Comparison of ENCODE assay signal across 23 cellular contexts in the genomic region with DNA sequence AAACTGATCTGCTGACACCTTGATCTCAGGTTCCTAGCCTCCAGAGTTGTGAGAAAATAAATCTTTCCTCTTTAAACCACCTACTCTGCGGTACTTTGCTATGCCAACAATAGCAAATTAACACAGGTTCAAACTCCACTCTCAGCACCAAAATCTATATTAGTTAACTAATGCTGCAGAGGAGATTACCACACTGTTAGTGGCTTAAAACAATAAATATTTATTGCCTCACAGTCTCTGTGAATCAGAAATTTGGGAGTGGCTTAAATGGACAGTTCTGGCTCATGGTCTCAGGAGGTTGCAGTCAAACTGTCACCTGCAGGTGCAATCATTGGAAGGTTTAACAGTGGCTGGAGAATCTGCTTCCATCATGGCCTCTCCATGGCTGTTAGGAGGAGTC.
"Had no signal": no experiment of that assay in that cellular context is flagged by ENCODE, and none has a peak within 500 bp of the region (broad histone marks: within the 10 kb centered on the region; RNA-seq: fewer than 3 reads in every experiment).

No MANE protein-coding gene starts in this region.

- H3K4me3 ChIP-seq: adrenal gland, ascending aorta, esophagus muscularis mucosa, smooth muscle cell, testis, uterus had no signal

- DNase-seq: activated CD4-positive, alpha-beta T cell treated with anti-CD3 and anti-CD28 coated beads for 4 hours; activated CD4-positive, alpha-beta T cell treated with anti-CD3 and anti-CD28 coated beads, Interleukin-2, amount 50 U/mL, for 48 hours; activated CD4-positive, CD25-positive, alpha-beta regulatory T cell; activated CD8-positive, alpha-beta memory T cell treated with anti-CD3 and anti-CD28 coated beads, Interleukin-2, amount 50 U/mL, for 48 hours; activated naive CD4-positive, alpha-beta T cell; activated T-cell treated with anti-CD3 and anti-CD28 coated beads, Interleukin-2, amount 50 U/mL, for 4 hours; adrenal gland; brain microvascular endothelial cell; effector memory CD4-positive, alpha-beta T cell; glutamatergic neuron; hypothalamus; midbrain; natural killer cell; stimulated activated CD4-positive, alpha-beta T cell treated with anti-CD3 and anti-CD28 coated beads, Interleukin-15, amount 100 ng/mL, for 24 hours; stimulated activated CD4-positive, alpha-beta T cell treated with anti-CD3 and anti-CD28 coated beads, Interleukin-2, amount 100 ng/mL, for 48 hours; stimulated activated naive CD4-positive, alpha-beta T cell; testis; trophoblast cell; uterus had no signal

- H3K9me3 ChIP-seq: adrenal gland, ascending aorta, esophagus muscularis mucosa, testis, uterus had no signal

- H3K27me3 ChIP-seq: adrenal gland, ascending aorta, brain microvascular endothelial cell, esophagus muscularis mucosa, testis, uterus had no signal

- H3K27ac ChIP-seq: adrenal gland, ascending aorta, brain microvascular endothelial cell, esophagus muscularis mucosa, testis, uterus had no signal

- H3K4me1 ChIP-seq: testis, uterus had no signal

- H3K36me3 ChIP-seq: adrenal gland, ascending aorta, brain microvascular endothelial cell, esophagus muscularis mucosa, uterus had no signal

- ATAC-seq: activated T-cell treated with anti-CD3 and anti-CD28 coated beads, Interleukin-2, amount 50 U/mL, for 4 hours; natural killer cell; sciatic nerve had no signal
